In genomic region chr2:239106314-239106908, GRCh38 we compare ENCODE assay signal across 10 cellular contexts.
DNase-seq lines count a peak whose midpoint lies in the region; ATAC-seq and TF ChIP-seq lines count a peak whose summit lies in the region.
"Had no signal": no experiment of that assay in that cellular context is flagged by ENCODE, and none has a peak within 500 bp of the region (broad histone marks: within the 10 kb centered on the region; RNA-seq: fewer than 3 reads in every experiment).

No MANE protein-coding gene starts in this region.

- no peaks in the 10 kb centered on the region for H3K9me3 Mint-ChIP-seq in HFFc6

- no peaks in the 10 kb centered on the region for H4K20me1 ChIP-seq in SK-N-SH (ENCODE audit: insufficient read depth)

- H3K4me2 ChIP-seq in SK-N-SH = no peak overlapping the region

- H3K9me3 ChIP-seq in SK-N-SH (no peaks in the 10 kb centered on the region), prostate gland (no peaks in the 10 kb centered on the region)

- H3K27me3 ChIP-seq in SK-N-SH (ENCODE audit: insufficient read depth) (no peaks in the 10 kb centered on the region), prostate gland (replicated peaks; ENCODE audit: insufficient read depth) (no peaks in the 10 kb centered on the region)

- intact Hi-C loops in prostate gland (cut with DNase I) = no loop called here

- ATAC-seq in GM21367 (IDR thresholded peaks at IDR 0.05; ENCODE audit: unreplicated experiment) (no peak), HG03139 (IDR thresholded peaks at IDR 0.05; ENCODE audit: unreplicated experiment) (no peak)

- TF ChIP-seq RAD21 in SK-N-SH (IDR thresholded peaks at IDR 0.05; ENCODE audit: low read length) = peak; percentile 96

- no peak for TF ChIP-seq EP300 in SK-N-SH (IDR thresholded peaks at IDR 0.05; ENCODE audit: borderline replicate concordance in 1 of 2, low read depth in 1 of 2, low read length in 1 of 2)

- no peaks in the 10 kb centered on the region for H3F3A ChIP-seq in SK-N-SH (replicated peaks; ENCODE audit: insufficient read depth)

- H3K9me2 ChIP-seq in SK-N-SH = no peaks in the 10 kb centered on the region

- no peaks in the 10 kb centered on the region for H3K79me2 ChIP-seq in SK-N-SH (ENCODE audit: insufficient read depth)

- no peaks in the 10 kb centered on the region for H3K36me3 Mint-ChIP-seq in HFFc6 (ENCODE audit: low read depth)

- CTCF ChIA-PET in SK-N-SH (lab: Yijun Ruan, JAX) = interaction anchor here (0.6 to 5.5 kb wide), 49 partner anchors 8 to 1056 kb away, joined by 3 to 101 read pairs (median 4); no protein-coding TSS in a partner anchor

- H3K4me1 ChIP-seq in SK-N-SH (ENCODE audit: control insufficient read depth in 1 of 2, insufficient read depth in 2 of 2, low read depth in 1 of 2, low read length in 1 of 2) (peaks cover 0 to 27% of the 10 kb centered on the region in 2 experiments; a peak in 1 of 4 replicates), prostate gland (replicated peaks) (peaks cover 9% of the 10 kb centered on the region)

- H2AFZ ChIP-seq in SK-N-SH (ENCODE audit: low read depth) = no peak overlapping the region

- POLR2A ChIA-PET in SK-N-SH (lab: Yijun Ruan, JAX) = no interaction called here

- DNase-seq in D341Med (ENCODE audit: low spot score) = peak; percentile 69
- peak; percentile 61 for DNase-seq in HFFc6
- DNase-seq in SK-N-SH = peak; percentile 92
- DNase-seq in fibroblast of villous mesenchyme (ENCODE audit: low read depth) = peak; percentile 45
- DNase-seq in prostate gland (ENCODE audit: low spot score) = peak; percentile 32
- no peak for DNase-seq in effector CD8-positive, alpha-beta T cell (lab: John Stamatoyannopoulos, UW)

- TF ChIP-seq POLR2A in prostate gland (IDR thresholded peaks at IDR 0.05) = no peak

- H3K27me3 Mint-ChIP-seq in HFFc6 (ENCODE audit: insufficient read depth) = no peaks in the 10 kb centered on the region; the same call in 1 of the 2 replicates

- no peak overlapping the region for H3K4me3 ChIP-seq in SK-N-SH (ENCODE audit: low read depth in 2 of 2, low read length in 1 of 2)
- H3K4me3 ChIP-seq in fibroblast of villous mesenchyme (ENCODE audit: low read depth, low read length) = no peak overlapping the region
- H3K4me3 ChIP-seq in prostate gland = no peak overlapping the region
- H3K4me3 ChIP-seq: SK-N-MC, skin epidermis had no signal

- H3K27ac Mint-ChIP-seq in HFFc6 = no peak overlapping the region

- no peak overlapping the region; a peak in 1 of 4 replicates for H3K27ac ChIP-seq in SK-N-SH (ENCODE audit: low read depth in 2 of 2, low read length in 1 of 2)
- no peak overlapping the region for H3K27ac ChIP-seq in prostate gland
- H3K27ac ChIP-seq: SK-N-MC, skin epidermis had no signal

- H3K9ac ChIP-seq in SK-N-SH = no peak overlapping the region

- H3K4me1 Mint-ChIP-seq in HFFc6 (ENCODE audit: low read depth) = no peaks in the 10 kb centered on the region

- peaks cover 0 to 27% of the 10 kb centered on the region in 2 experiments for H3K36me3 ChIP-seq in SK-N-SH (replicated peaks in 1 of 2; ENCODE audit: control insufficient read depth in 1 of 2, insufficient read depth in 2 of 2, low read length in 1 of 2)
- no peaks in the 10 kb centered on the region for H3K36me3 ChIP-seq in prostate gland

- no peak overlapping the region for H3K4me3 Mint-ChIP-seq in HFFc6

- TF ChIP-seq CTCF in HFFc6 (IDR thresholded peaks at IDR 0.05) (peak; percentile 87), SK-N-SH (IDR thresholded peaks at IDR 0.05) (peak; percentile 62), fibroblast of villous mesenchyme (IDR thresholded peaks at IDR 0.05; ENCODE audit: insufficient read depth, low read depth, low read length) (peak; percentile 54), prostate gland (IDR thresholded peaks at IDR 0.05) (peak in 3 of 4 experiments; percentile 15 to 56 (median 44))

- WGBS in SK-N-SH (ENCODE audit: low lambda C conversion rate) = 65% methylated on average over 6 of the region's 11 CpGs
- WGBS in prostate gland = 53% methylated on average over 11 of the region's 11 CpGs

TF ChIP-seq in SK-N-SH, 30 proteins besides CTCF, POLR2A, EP300 and RAD21:
- TF ChIP-seq SIN3A (IDR thresholded peaks at IDR 0.05; ENCODE audit: borderline replicate concordance, low read depth, low read length) (no peak), SMC3 (IDR thresholded peaks at IDR 0.05; ENCODE audit: low read depth, low read length) (peak; percentile 88)
TF ChIP-seq in SK-N-SH: peak in this region for 1.
